Comparison of ENCODE assay signal across 1 cellular context in genomic region chr3:129160891-129161859, GRCh38.
A peak's percentile ranks its signal among the peaks of the same experiment; 100 is the strongest.
TF ChIP-seq lines count a peak whose summit lies in the region.

Gene ISY1 (minus strand): TSS chr3:129161063. CDS start chr3:129160975, 88 bp downstream.

TF ChIP-seq in K562, 482 proteins besides CTCF, POLR2A, EP300 and RAD21 (continued from another document and continues in another):
- TF ChIP-seq SMARCA4 (IDR thresholded peaks at IDR 0.05) (0 out of 2 replicates have a peak, but pooled peaks have one; percentile 7), RBM17 (IDR thresholded peaks at IDR 0.05; ENCODE audit: borderline replicate concordance, low read depth, low read length) (no peak), ZNF134 (CRISPR knock-in tag; conservative IDR thresholded peaks at IDR 0.05) (no peak), KHSRP (IDR thresholded peaks at IDR 0.05) (peak; percentile 62; the same call in 1 of the 2 replicates), HDAC3 (IDR thresholded peaks at IDR 0.05; ENCODE audit: borderline replicate concordance, partially characterized antibody) (peak; percentile 74), GABPB2 (CRISPR knock-in tag; conservative IDR thresholded peaks at IDR 0.05) (no peak), FOXP4 (CRISPR knock-in tag; IDR thresholded peaks at IDR 0.05; ENCODE audit: borderline replicate concordance) (no peak), CREBBP (IDR thresholded peaks at IDR 0.05; ENCODE audit: low read depth, low read length) (no peak), CBFB (CRISPR knock-in tag; IDR thresholded peaks at IDR 0.05) (no peak), SRSF7 (optimal IDR thresholded peaks at IDR 0.05; ENCODE audit: low read depth, low read length) (no peak), KAT8 (IDR thresholded peaks at IDR 0.05; ENCODE audit: low read depth) (peak; percentile 89), ZNF277 (CRISPR knock-in tag; IDR thresholded peaks at IDR 0.05; ENCODE audit: borderline replicate concordance) (no peak), GTF2E2 (tag; IDR thresholded peaks at IDR 0.05) (peak; percentile 80; the same call in 1 of the 2 replicates), STAT5A (IDR thresholded peaks at IDR 0.05; ENCODE audit: borderline replicate concordance, low read length) (no peak), PKNOX1 (IDR thresholded peaks at IDR 0.05) (peak; percentile 90), TGIF2 (CRISPR knock-in tag; IDR thresholded peaks at IDR 0.05) (no peak), GTF3C2 (IDR thresholded peaks at IDR 0.05; ENCODE audit: borderline replicate concordance, extremely low read depth, insufficient read length) (no peak), PHTF2 (CRISPR knock-in tag; IDR thresholded peaks at IDR 0.05) (no peak), ZNF79 (CRISPR knock-in tag; IDR thresholded peaks at IDR 0.05; ENCODE audit: low read depth) (no peak), LARP7 (IDR thresholded peaks at IDR 0.05) (no peak), ZZZ3 (IDR thresholded peaks at IDR 0.05) (peak; percentile 71; the same call in 1 of the 2 replicates), RB1 (IDR thresholded peaks at IDR 0.05; ENCODE audit: low read depth) (no peak; the same call in 1 of the 2 replicates), IRF9 (tag; IDR thresholded peaks at IDR 0.05) (no peak), ZNF282 (CRISPR knock-in tag; IDR thresholded peaks at IDR 0.05) (no peak), MTA1 (IDR thresholded peaks at IDR 0.05; ENCODE audit: borderline replicate concordance) (peak; percentile 97), HDAC2 (IDR thresholded peaks at IDR 0.05) (peak; percentile 83), TCFL5 (CRISPR knock-in tag; conservative IDR thresholded peaks at IDR 0.05) (no peak), KDM2B (CRISPR knock-in tag; IDR thresholded peaks at IDR 0.05) (no peak), REST (CRISPR knock-in tag; IDR thresholded peaks at IDR 0.05; ENCODE audit: low read depth) (no peak), ZNF263 (CRISPR knock-in tag; IDR thresholded peaks at IDR 0.05; ENCODE audit: borderline replicate concordance) (peak; percentile 35; the same call in 1 of the 2 replicates), NR4A1 (CRISPR knock-in tag; IDR thresholded peaks at IDR 0.05) (no peak), NR4A1 (tag; IDR thresholded peaks at IDR 0.05) (peak; percentile 28; the same call in 1 of the 2 replicates), DPF2 (IDR thresholded peaks at IDR 0.05) (peak; percentile 24; the same call in 1 of the 2 replicates), MAFG (tag; conservative IDR thresholded peaks at IDR 0.05) (no peak), ZKSCAN3 (CRISPR knock-in tag; IDR thresholded peaks at IDR 0.05) (no peak), PML (IDR thresholded peaks at IDR 0.05; ENCODE audit: low read length) (peak; percentile 79), HNRNPK (IDR thresholded peaks at IDR 0.05; ENCODE audit: low read depth, low read length, poor library complexity, severe bottlenecking) (no peak), E2F5 (CRISPR knock-in tag; IDR thresholded peaks at IDR 0.05) (no peak), ZNF354B (CRISPR knock-in tag; IDR thresholded peaks at IDR 0.05) (no peak), MEF2D (tag; conservative IDR thresholded peaks at IDR 0.05; ENCODE audit: low read depth) (no peak; the same call in 1 of the 2 replicates), NCOA6 (IDR thresholded peaks at IDR 0.05) (no peak), ZNF121 (CRISPR knock-in tag; conservative IDR thresholded peaks at IDR 0.05) (no peak), CSDE1 (IDR thresholded peaks at IDR 0.05) (peak in 1 of 2 experiments; percentile 53; a peak in 1 of 4 replicates), MYBL2 (IDR thresholded peaks at IDR 0.05; ENCODE audit: low read depth) (no peak), MYBL2 (CRISPR knock-in tag; IDR thresholded peaks at IDR 0.05; ENCODE audit: borderline replicate concordance) (no peak), DDX20 (tag; IDR thresholded peaks at IDR 0.05; ENCODE audit: low read depth) (no peak), KDM5B (IDR thresholded peaks at IDR 0.05; ENCODE audit: insufficient replicate concordance, low read depth, low read length) (peak; percentile 75), ZNF316 (IDR thresholded peaks at IDR 0.05) (no peak), ZBTB26 (CRISPR knock-in tag; IDR thresholded peaks at IDR 0.05) (no peak), TAF1 (IDR thresholded peaks at IDR 0.05; ENCODE audit: control insufficient read depth, extremely low read depth, insufficient read depth, low read length, severe bottlenecking) (peak; percentile 60), NCOA2 (IDR thresholded peaks at IDR 0.05; ENCODE audit: partially characterized antibody in 2 of 2) (no peak), BMI1 (IDR thresholded peaks at IDR 0.05; ENCODE audit: low read length) (no peak), E2F3 (CRISPR knock-in tag; IDR thresholded peaks at IDR 0.05) (no peak), POLR2G (IDR thresholded peaks at IDR 0.05; ENCODE audit: low read depth, low read length) (peak; percentile 94), RFX7 (CRISPR knock-in tag; IDR thresholded peaks at IDR 0.05) (no peak), NONO (IDR thresholded peaks at IDR 0.05; ENCODE audit: low read depth in 2 of 2, low read length in 1 of 2) (peak in 1 of 2 experiments; percentile 12; a peak in 1 of 4 replicates), FUS (optimal IDR thresholded peaks at IDR 0.05; ENCODE audit: low read depth, low read length) (no peak), MLX (CRISPR knock-in tag; conservative IDR thresholded peaks at IDR 0.05) (no peak), ETV1 (tag; conservative IDR thresholded peaks at IDR 0.05; ENCODE audit: low read depth) (peak; percentile 99), CBX3 (IDR thresholded peaks at IDR 0.05; ENCODE audit: borderline replicate concordance in 1 of 2, low read length in 2 of 2) (peak in 1 of 2 experiments; percentile 44; a peak in 1 of 3 replicates), ZNF274 (IDR thresholded peaks at IDR 0.05; ENCODE audit: borderline replicate concordance, low read depth, low read length) (no peak), POLR3A (IDR thresholded peaks at IDR 0.05; ENCODE audit: borderline replicate concordance, extremely low read depth, insufficient read depth, insufficient read length) (no peak), L3MBTL2 (IDR thresholded peaks at IDR 0.05) (peak; percentile 68)
